Comparison of ENCODE assay signal across 1 cellular context in the genomic region with DNA sequence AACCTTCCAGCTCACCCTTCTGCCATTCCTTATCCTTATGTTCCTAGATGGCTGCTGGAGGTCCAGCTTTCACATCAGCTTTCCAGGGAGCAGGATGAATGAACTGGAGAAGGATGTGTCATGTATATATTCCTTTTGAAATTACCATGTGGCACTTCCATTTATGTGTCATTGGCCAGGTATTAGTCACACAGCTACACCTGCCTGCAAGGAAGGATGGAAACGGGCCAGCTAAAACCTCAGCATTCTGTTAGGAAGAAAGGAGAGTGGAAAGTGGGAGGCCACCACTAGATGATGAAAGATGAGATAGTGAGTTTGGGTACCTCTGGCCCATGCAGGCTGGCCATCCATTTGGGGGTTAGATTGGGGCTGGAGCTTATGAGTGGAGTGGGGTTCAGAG.
TF ChIP-seq lines count a peak whose summit lies in the region.

No MANE protein-coding gene starts in this region.

TF ChIP-seq in HEK293T, 16 proteins besides CTCF, POLR2A, EP300 and RAD21:
- TF ChIP-seq FOXA1 (IDR thresholded peaks at IDR 0.05) (no peak), TARDBP (IDR thresholded peaks at IDR 0.05) (no peak), FOXM1 (IDR thresholded peaks at IDR 0.05; ENCODE audit: borderline replicate concordance) (no peak), ZNF384 (IDR thresholded peaks at IDR 0.05) (no peak), LEF1 (IDR thresholded peaks at IDR 0.05; ENCODE audit: borderline replicate concordance) (no peak), L3MBTL2 (conservative IDR thresholded peaks at IDR 0.05) (no peak), NFRKB (IDR thresholded peaks at IDR 0.05) (no peak), FOXK2 (IDR thresholded peaks at IDR 0.05) (no peak), CTBP1 (IDR thresholded peaks at IDR 0.05; ENCODE audit: borderline replicate concordance) (no peak), SUZ12 (IDR thresholded peaks at IDR 0.05) (no peak), BHLHE40 (IDR thresholded peaks at IDR 0.05; ENCODE audit: borderline replicate concordance) (no peak), HDGF (IDR thresholded peaks at IDR 0.05; ENCODE audit: borderline replicate concordance) (no peak)
- TF ChIP-seq, protein P1, sequence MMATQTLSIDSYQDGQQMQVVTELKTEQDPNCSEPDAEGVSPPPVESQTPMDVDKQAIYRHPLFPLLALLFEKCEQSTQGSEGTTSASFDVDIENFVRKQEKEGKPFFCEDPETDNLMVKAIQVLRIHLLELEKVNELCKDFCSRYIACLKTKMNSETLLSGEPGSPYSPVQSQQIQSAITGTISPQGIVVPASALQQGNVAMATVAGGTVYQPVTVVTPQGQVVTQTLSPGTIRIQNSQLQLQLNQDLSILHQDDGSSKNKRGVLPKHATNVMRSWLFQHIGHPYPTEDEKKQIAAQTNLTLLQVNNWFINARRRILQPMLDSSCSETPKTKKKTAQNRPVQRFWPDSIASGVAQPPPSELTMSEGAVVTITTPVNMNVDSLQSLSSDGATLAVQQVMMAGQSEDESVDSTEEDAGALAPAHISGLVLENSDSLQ (IDR thresholded peaks at IDR 0.05): no peak
TF ChIP-seq in HEK293T: peak in this region for 0.
